ENCODE assay signal across 15 cellular contexts in the genomic region with DNA sequence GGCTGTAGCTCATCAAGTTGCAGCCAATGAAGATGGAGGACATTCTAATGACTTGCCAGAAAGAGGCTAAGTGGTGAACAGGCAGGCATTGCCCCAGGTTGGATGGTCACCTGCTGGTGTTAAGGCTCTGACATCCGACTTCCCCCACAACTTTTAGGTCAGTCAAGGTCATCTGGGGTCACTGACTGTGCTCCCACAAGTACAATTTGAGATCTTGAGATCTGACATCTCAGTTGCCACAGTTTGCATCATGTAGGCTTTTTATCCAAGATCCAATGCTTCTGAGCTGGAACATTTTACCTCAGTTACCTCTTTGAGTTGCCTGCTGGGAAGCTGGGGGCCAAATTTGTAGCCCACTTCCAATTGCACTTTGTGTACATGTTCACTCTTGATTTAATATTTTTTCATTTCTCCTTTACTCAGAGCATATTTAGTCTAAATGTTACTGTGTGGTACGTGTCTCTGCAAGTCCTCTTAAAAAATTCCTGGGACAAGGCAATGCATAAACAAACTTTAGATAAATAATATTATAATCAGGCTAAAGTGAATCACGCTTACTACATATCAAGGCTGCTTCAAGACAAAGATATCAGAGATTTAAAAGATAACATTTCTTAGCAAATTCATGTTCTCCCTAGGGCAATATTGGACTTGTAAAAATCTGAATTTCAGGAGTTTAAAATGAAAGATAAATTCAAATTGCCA.
"Had no signal": no experiment of that assay in that cellular context is flagged by ENCODE, and none has a peak within 500 bp of the region (broad histone marks: within the 10 kb centered on the region; RNA-seq: fewer than 3 reads in every experiment).

No MANE protein-coding gene starts in this region.

- H3K4me1 ChIP-seq: psoas muscle had no signal

- H3K27ac ChIP-seq: heart right ventricle, psoas muscle, upper lobe of left lung had no signal

- H3K27ac Mint-ChIP-seq: nephron progenitor cell had no signal

- H3K27me3 Mint-ChIP-seq: stimulated activated naive B cell treated with anti-CD40 and anti-IgM and Interleukin-4, amounts not matched to agents 10 μg/mL and 1 μg/mL and 100 μg/mL, for 72 hours; T-helper 17 cell had no signal

- H3K27me3 ChIP-seq: heart right ventricle, upper lobe of left lung had no signal

- H3K9me3 ChIP-seq: heart right ventricle, psoas muscle, upper lobe of left lung had no signal

- ATAC-seq: heart right ventricle; psoas muscle; sciatic nerve; stimulated activated naive B cell treated with anti-CD40 and anti-IgM and Interleukin-4, amounts not matched to agents 10 μg/mL and 1 μg/mL and 100 μg/mL, for 72 hours; T-helper 17 cell had no signal

- H3K4me3 Mint-ChIP-seq: nephron progenitor cell, T-helper 17 cell had no signal

- H3K9me3 Mint-ChIP-seq: activated T-helper 1 cell treated with anti-CD3 and anti-CD28 coated beads, Interleukin-12 subunit alpha, Interleukin-12 subunit beta, Interleukin-2, Interleukin-4 antibody, amounts not matched to agents 30 ng/mL and 10 ng/mL and 1 ng/mL, durations not matched to agents 14 hours and 24 hours and 36 hours; nephron progenitor cell had no signal

- H3K4me3 ChIP-seq: heart right ventricle, psoas muscle, upper lobe of left lung had no signal

- DNase-seq: activated CD4-positive, alpha-beta T cell treated with anti-CD3 and anti-CD28 coated beads, Interleukin-2, amount 50 U/mL, for 4 hours; activated CD4-positive, CD25-positive, alpha-beta regulatory T cell; activated naive CD4-positive, alpha-beta T cell; anterior cingulate cortex; heart right ventricle; kidney glomerular epithelial cell; mesendoderm; nephron progenitor cell; psoas muscle; stimulated activated CD4-positive, alpha-beta T cell treated with anti-CD3 and anti-CD28 coated beads, Interleukin-2, amount 100 ng/mL, for 24 hours; stimulated activated naive B cell treated with anti-CD40 and anti-IgM and Interleukin-4, amounts not matched to agents 10 μg/mL and 1 μg/mL and 100 μg/mL, for 72 hours; T-helper 17 cell; upper lobe of left lung had no signal
